In the genomic region with DNA sequence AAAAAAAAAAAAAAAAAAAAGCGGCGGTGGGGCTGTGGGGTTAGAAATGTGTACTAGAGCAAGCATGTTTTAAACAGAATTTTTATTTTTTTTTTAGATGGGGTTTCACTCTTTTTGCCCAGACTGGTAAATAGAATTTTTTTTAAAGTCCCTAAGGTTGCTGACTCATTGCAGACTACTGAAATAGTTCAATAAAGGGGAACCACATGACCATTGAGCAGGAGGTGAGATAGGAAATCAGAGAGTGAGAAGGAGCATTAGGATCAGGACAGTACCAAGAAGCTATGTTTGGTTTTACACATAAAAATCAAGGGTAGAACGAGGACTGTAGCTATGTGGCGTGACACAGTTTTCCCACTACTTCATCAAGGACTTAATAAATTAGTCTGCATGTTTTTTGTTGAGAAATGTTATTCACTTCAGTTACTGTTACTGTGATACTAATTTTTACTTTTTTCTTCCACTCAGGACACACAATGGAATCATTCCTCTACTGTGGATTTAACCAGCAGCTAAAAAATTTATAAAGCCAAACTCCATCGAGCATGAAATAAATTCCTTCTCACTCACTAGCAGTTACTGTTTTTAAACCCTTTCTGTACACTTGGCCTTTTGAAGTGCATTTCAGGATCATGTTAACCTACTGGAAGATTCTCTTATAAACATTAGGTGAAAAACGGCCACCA, we compare ENCODE assay signal across 12 cellular contexts. TPM values are rescaled to one million over a fixed set of nuclear protein-coding genes. Genes with fewer than 3 reads are reported as not detected.
DNase-seq lines count a peak whose midpoint lies in the region; TF ChIP-seq lines count a peak whose summit lies in the region.
"Had no signal": no experiment of that assay in that cellular context is flagged by ENCODE, and none has a peak within 500 bp of the region (broad histone marks: within the 10 kb centered on the region; RNA-seq: fewer than 3 reads in every experiment).

No MANE protein-coding gene starts in this region.

- H3K4me2 ChIP-seq in mammary epithelial cell (ENCODE audit: insufficient read depth, low read depth, low read length), result peak overlapping the region; percentile 82
- no peak overlapping the region for H3K4me2 ChIP-seq in mesenchymal stem cell (ENCODE audit: low read length, poor library complexity, severe bottlenecking)

- no peak overlapping the region for H2BK5ac ChIP-seq in mesenchymal stem cell (ENCODE audit: low read depth, low read length, poor library complexity, severe bottlenecking)

- dilution Hi-C loops in mammary epithelial cell (cut with HindIII; ENCODE audit: low sequenced_read_pairs), result no loop called here

- no peak overlapping the region for H3K4ac ChIP-seq in mesenchymal stem cell (ENCODE audit: low read depth in 1 of 2, low read length in 2 of 2)

- H3K36me3 ChIP-seq in mammary epithelial cell (ENCODE audit: insufficient read depth, low read length) (peaks cover 2% of the 10 kb centered on the region), mesenchymal stem cell (ENCODE audit: control insufficient read depth in 1 of 2, insufficient read depth in 2 of 2, low read depth in 1 of 2, low read length in 2 of 2) (peaks cover 0 to 7% of the 10 kb centered on the region in 2 experiments), vagina (no peaks in the 10 kb centered on the region), tibial nerve (no peaks in the 10 kb centered on the region)
- H3K36me3 ChIP-seq: heart left ventricle had no signal

- peak overlapping the region; percentile 94 for H3K27ac ChIP-seq in mammary epithelial cell (ENCODE audit: insufficient read depth, low read depth, low read length)
- peak overlapping the region; percentile 89 for H3K27ac ChIP-seq in mesenchymal stem cell (ENCODE audit: low read length, poor library complexity, severe bottlenecking)
- peak overlapping the region; percentile 63 for H3K27ac ChIP-seq in vagina
- peak overlapping the region in 2 of 4 donors; percentile 68 to 69 for H3K27ac ChIP-seq in tibial nerve

- no peak overlapping the region for H3K23ac ChIP-seq in mesenchymal stem cell (ENCODE audit: low read length in 2 of 2)

- intact Hi-C loops in mammary epithelial cell (cut with micrococcal nuclease), result loop anchor here (1.0 to 2.0 kb wide), 2 partner anchors 33 to 46 kb away; a partner anchor contains a TSS
- intact Hi-C loops in vagina (cut with DNase I), result no loop called here

- TSS peak; percentile 93 for BruUV-seq in mammary epithelial cell (replicated peaks; lab: Mats Ljungman, UMichigan)

- 12% methylated on average over 6 of the region's 6 CpGs for WGBS in mammary epithelial cell (ENCODE audit: low coverage, missing lambda C conversion rate)
- 77% methylated on average over 3 of the region's 6 CpGs for WGBS in mesenchymal stem cell
- WGBS in tibial nerve, 2 donors, result 52 to 62% methylated on average over 6 of the region's 6 CpGs

- no peaks in the 10 kb centered on the region for H3K36me3 Mint-ChIP-seq in HFFc6 (ENCODE audit: low read depth)
- H3K36me3 Mint-ChIP-seq: natural killer cell had no signal

- peaks cover 12% of the 10 kb centered on the region for H3K4me1 Mint-ChIP-seq in HFFc6 (ENCODE audit: low read depth)
- H3K4me1 Mint-ChIP-seq: activated naive CD8-positive, alpha-beta T cell treated with anti-CD3 and anti-CD28 coated beads, Interleukin-2, amount 50 U/mL, for 24 hours; natural killer cell had no signal

- no peaks in the 10 kb centered on the region for H3K79me1 ChIP-seq in mesenchymal stem cell (replicated peaks; ENCODE audit: low read length, poor library complexity, severe bottlenecking)

- no peak overlapping the region for H2BK15ac ChIP-seq in mesenchymal stem cell (ENCODE audit: low read depth, poor library complexity, severe bottlenecking)

- H3K9me3 ChIP-seq in mammary epithelial cell (replicated peaks; ENCODE audit: insufficient read depth, low read length) (no peaks in the 10 kb centered on the region), mesenchymal stem cell (ENCODE audit: control insufficient read depth, low read length) (no peaks in the 10 kb centered on the region), vagina (no peaks in the 10 kb centered on the region), tibial nerve (no peaks in the 10 kb centered on the region)
- H3K9me3 ChIP-seq: heart left ventricle had no signal

- H3K27me3 ChIP-seq in mammary epithelial cell (ENCODE audit: insufficient read depth, low read length) (no peaks in the 10 kb centered on the region), mesenchymal stem cell (ENCODE audit: control insufficient read depth in 1 of 2, insufficient read depth in 1 of 2, low read length in 2 of 2) (no peaks in the 10 kb centered on the region), vagina (no peaks in the 10 kb centered on the region), tibial nerve (no peaks in the 10 kb centered on the region)

- H2AFZ ChIP-seq in mammary epithelial cell (ENCODE audit: low read depth, low read length), result peak overlapping the region; percentile 59
- no peak overlapping the region for H2AFZ ChIP-seq in mesenchymal stem cell (ENCODE audit: low read depth, low read length)

- no peak overlapping the region for H3K18ac ChIP-seq in mesenchymal stem cell (ENCODE audit: low read depth in 1 of 2, low read length in 2 of 2)

- no peaks in the 10 kb centered on the region for H4K20me1 ChIP-seq in mammary epithelial cell (ENCODE audit: insufficient read depth, low read length)

- H4K8ac ChIP-seq in mesenchymal stem cell (ENCODE audit: low read length), result no peak overlapping the region

- in situ Hi-C loops in mammary epithelial cell (cut with MboI; ENCODE audit: low sequenced_read_pairs in 2 of 2), result no loop called here

- H3K4me1 ChIP-seq in mammary epithelial cell (ENCODE audit: insufficient read depth, low read length) (peaks cover 7% of the 10 kb centered on the region), mesenchymal stem cell (ENCODE audit: control insufficient read depth, insufficient read depth, low read depth, low read length) (peaks cover 2% of the 10 kb centered on the region), vagina (peaks cover 5% of the 10 kb centered on the region), tibial nerve (peaks cover 0 to 15% (median 0%) of the 10 kb centered on the region in 4 donors)
- H3K4me1 ChIP-seq: heart left ventricle had no signal

- no peak overlapping the region; the same call in 1 of the 2 replicates for H3K4me3 Mint-ChIP-seq in HFFc6
- H3K4me3 Mint-ChIP-seq: activated naive CD8-positive, alpha-beta T cell treated with anti-CD3 and anti-CD28 coated beads, Interleukin-2, amount 50 U/mL, for 24 hours; natural killer cell had no signal

- H3K4me3 ChIP-seq in mammary epithelial cell (replicated peaks in 1 of 3; ENCODE audit: insufficient read depth in 1 of 3, low read depth in 2 of 3, low read length in 3 of 3), result peak overlapping the region in 1 of 3 experiments; percentile 5
- H3K4me3 ChIP-seq in mesenchymal stem cell (ENCODE audit: insufficient read depth in 1 of 2, low read depth in 1 of 2, low read length in 2 of 2), result no peak overlapping the region
- H3K4me3 ChIP-seq in vagina, result no peak overlapping the region
- H3K4me3 ChIP-seq in tibial nerve, result no peak overlapping the region
- H3K4me3 ChIP-seq: heart left ventricle had no signal

- H2BK120ac ChIP-seq in mesenchymal stem cell (ENCODE audit: low read depth, low read length), result no peak overlapping the region

- H3K9ac ChIP-seq in mammary epithelial cell (ENCODE audit: insufficient read depth, low read length) (peak overlapping the region; percentile 59), mesenchymal stem cell (ENCODE audit: low read length) (peak overlapping the region; percentile 81)

- DNase-seq in HFFc6, result peak; percentile 17
- DNase-seq in mammary epithelial cell, result peak; percentile 68
- peak; percentile 19 for DNase-seq in mesenchymal stem cell
- DNase-seq in vagina (ENCODE audit: extremely low spot score in 2 of 2), result no peak
- no peak for DNase-seq in NCI-H2227 (lab: John Stamatoyannopoulos, UW; ENCODE audit: unreplicated experiment)
- DNase-seq in tibial nerve (ENCODE audit: low spot score in 2 of 2), result no peak
- no peak for DNase-seq in NCI-H1417 (lab: John Stamatoyannopoulos, UW)
- DNase-seq: activated naive CD8-positive, alpha-beta T cell treated with anti-CD3 and anti-CD28 coated beads, Interleukin-2, amount 50 U/mL, for 24 hours; heart left ventricle; natural killer cell; NCI-H2081; SIG-M5 had no signal

- no peak overlapping the region for H3K14ac ChIP-seq in mesenchymal stem cell (ENCODE audit: low read length in 2 of 2)

- TF ChIP-seq POLR2A in vagina (IDR thresholded peaks at IDR 0.05), result no peak
- no peak for TF ChIP-seq POLR2A in tibial nerve (IDR thresholded peaks at IDR 0.05)

- TF ChIP-seq CTCF in HFFc6 (IDR thresholded peaks at IDR 0.05) (no peak), mammary epithelial cell (conservative IDR thresholded peaks at IDR 0.05 in 1 of 2, IDR thresholded peaks at IDR 0.05 in 1 of 2; ENCODE audit: extremely low read depth in 1 of 2, insufficient read depth in 1 of 2, low read depth in 1 of 2, low read length in 2 of 2) (no peak), vagina (IDR thresholded peaks at IDR 0.05) (no peak), tibial nerve (IDR thresholded peaks at IDR 0.05) (no peak)

- H3K27me3 Mint-ChIP-seq in HFFc6 (ENCODE audit: insufficient read depth), result peaks cover 2% of the 10 kb centered on the region
- H3K27me3 Mint-ChIP-seq: activated naive CD8-positive, alpha-beta T cell treated with anti-CD3 and anti-CD28 coated beads, Interleukin-2, amount 50 U/mL, for 24 hours had no signal

- H3K9me3 Mint-ChIP-seq in HFFc6, result 0 out of 2 replicates have a peak, but pooled peaks cover 8% of the 10 kb centered on the region

- H3K79me2 ChIP-seq in mammary epithelial cell (ENCODE audit: insufficient read depth, low read length), result peaks cover 8% of the 10 kb centered on the region

- no peak overlapping the region for H4K91ac ChIP-seq in mesenchymal stem cell (ENCODE audit: low read length)

- CTCF ChIA-PET in mammary epithelial cell (lab: Charles Lee; ENCODE audit: low non-redundant PET), result interaction anchor here (0.5 kb wide), 1 partner anchor 138 kb away, joined by 4 read pairs; no protein-coding TSS in a partner anchor

- no peak overlapping the region for H2AK5ac ChIP-seq in mesenchymal stem cell (ENCODE audit: low read length, severe bottlenecking)

- H2BK12ac ChIP-seq in mesenchymal stem cell (ENCODE audit: low read length in 2 of 2), result no peak overlapping the region

- H3K27ac Mint-ChIP-seq in HFFc6, result peak overlapping the region; percentile 62; the same call in 1 of the 2 replicates
- H3K27ac Mint-ChIP-seq: activated naive CD8-positive, alpha-beta T cell treated with anti-CD3 and anti-CD28 coated beads, Interleukin-2, amount 50 U/mL, for 24 hours; natural killer cell had no signal

- no peak for TF ChIP-seq EP300 in tibial nerve (IDR thresholded peaks at IDR 0.05)

RNA-seq across cellular contexts. Expression of a gene that starts 33.4 kb away (rescaled TPM):
- 1 to 10 TPM in 2 of 6 experiments, under 1 TPM in 4; 0.12 to 1.5 (median 0.16) TPM for total RNA-seq in HFFc6 (2021; fragmentation: NEBNext Ultra II Directional; extraction: Animal tissue kit (Norgen Biotek cat#: 25700))
- total RNA-seq in mammary epithelial cell (100 to 1,000 TPM in 1 of 2 donors, 10 to 100 TPM in 1; 48.4 to 104 TPM), vagina (1.5 TPM), tibial nerve (1 to 10 TPM; 1.2 to 3.0 (median 1.9) TPM)
- polyA plus RNA-seq in mammary epithelial cell, result 24.9 TPM
- 79.6 TPM for polyA minus RNA-seq in mammary epithelial cell
- 0.40 TPM for polyA plus RNA-seq in mesenchymal stem cell (2013, experiment 1 of 2)
- polyA plus RNA-seq in mesenchymal stem cell (2013, experiment 2 of 2), result 0.14 TPM
- total RNA-seq: natural killer cell had no signal

Comparison
In these comparisons a context has a peak if more than half of its experiments do, and no peak if none do; other contexts are left out.
1. DNase-seq: peak in HFFc6 (single experiment), mammary epithelial cell (single experiment) and mesenchymal stem cell (single experiment); none in vagina (0 of 2), NCI-H2227 (single experiment), tibial nerve (0 of 2) and NCI-H1417 (0 of 3).
2. RNA of a gene that starts 33.4 kb away (total RNA-seq): 48.4 to 104 TPM in mammary epithelial cell; 1.2 to 3.0 TPM in tibial nerve, 1.5 TPM in vagina (single experiment) and 0.12 to 1.5 TPM in HFFc6; every median in the first group is over 10 times any median in the second.